Comparison of ENCODE assay signal across 15 cellular contexts in genomic region chr6:150119256-150119655, GRCh38. TPM values are rescaled to one million over a fixed set of nuclear protein-coding genes. Genes with fewer than 3 reads are reported as not detected.
DNase-seq lines count a peak whose midpoint lies in the region; ATAC-seq, FAIRE-seq and TF ChIP-seq lines count a peak whose summit lies in the region.
"Had no signal": no experiment of that assay in that cellular context is flagged by ENCODE, and none has a peak within 500 bp of the region (broad histone marks: within the 10 kb centered on the region; RNA-seq: fewer than 3 reads in every experiment).

No MANE protein-coding gene starts in this region.

- no peaks in the 10 kb centered on the region for H3K9me3 Mint-ChIP-seq in activated CD8-positive, alpha-beta memory T cell treated with anti-CD3 and anti-CD28 coated beads, Interleukin-2, amount 10 ng/mL, durations not matched to agents 7 days and 5 days (ENCODE audit: low read depth)
- H3K9me3 Mint-ChIP-seq in activated naive CD8-positive, alpha-beta T cell treated with anti-CD3 and anti-CD28 coated beads, Interleukin-2, amount 50 U/mL, for 24 hours: no peaks in the 10 kb centered on the region
- H3K9me3 Mint-ChIP-seq: activated B cell treated with CpG ODN at 0.5 μM for 24 hours; activated T-helper 1 cell treated with anti-CD3 and anti-CD28 coated beads, Interleukin-12 subunit alpha, Interleukin-12 subunit beta, Interleukin-2, Interleukin-4 antibody, amounts not matched to agents 30 ng/mL and 10 ng/mL and 1 ng/mL, durations not matched to agents 14 hours and 24 hours and 36 hours had no signal

- H3K4me3 Mint-ChIP-seq in activated CD8-positive, alpha-beta memory T cell treated with anti-CD3 and anti-CD28 coated beads, Interleukin-2, amount 10 ng/mL, durations not matched to agents 7 days and 5 days: no peak overlapping the region
- no peak overlapping the region for H3K4me3 Mint-ChIP-seq in activated naive CD8-positive, alpha-beta T cell treated with anti-CD3 and anti-CD28 coated beads, Interleukin-2, amount 50 U/mL, for 24 hours
- H3K4me3 Mint-ChIP-seq: activated B cell treated with CpG ODN at 0.5 μM for 24 hours; activated T-helper 1 cell treated with anti-CD3 and anti-CD28 coated beads, Interleukin-12 subunit alpha, Interleukin-12 subunit beta, Interleukin-2, Interleukin-4 antibody, amounts not matched to agents 30 ng/mL and 10 ng/mL and 1 ng/mL, durations not matched to agents 14 hours and 24 hours and 36 hours had no signal

- H3K4me1 Mint-ChIP-seq in activated CD8-positive, alpha-beta memory T cell treated with anti-CD3 and anti-CD28 coated beads, Interleukin-2, amount 10 ng/mL, durations not matched to agents 7 days and 5 days: peaks cover 19% of the 10 kb centered on the region
- H3K4me1 Mint-ChIP-seq in activated naive CD8-positive, alpha-beta T cell treated with anti-CD3 and anti-CD28 coated beads, Interleukin-2, amount 50 U/mL, for 24 hours: peaks cover 5% of the 10 kb centered on the region

- H3K27me3 Mint-ChIP-seq in activated CD8-positive, alpha-beta memory T cell treated with anti-CD3 and anti-CD28 coated beads, Interleukin-2, amount 10 ng/mL, durations not matched to agents 7 days and 5 days: peaks cover 16% of the 10 kb centered on the region
- H3K27me3 Mint-ChIP-seq in activated naive CD8-positive, alpha-beta T cell treated with anti-CD3 and anti-CD28 coated beads, Interleukin-2, amount 50 U/mL, for 24 hours: peaks cover 3% of the 10 kb centered on the region

- CTCF ChIA-PET in activated CD8-positive, alpha-beta memory T cell treated with anti-CD3 and anti-CD28 coated beads, Interleukin-2, amount 10 ng/mL, durations not matched to agents 7 days and 5 days (lab: Charles Lee): interaction anchor here (1.3 kb wide), 1 partner anchor 35 kb away, joined by 3 read pairs; no protein-coding TSS in a partner anchor

- FAIRE-seq in HTR-8/SVneo (lab: Jason Lieb, UNC): no peak
- FAIRE-seq: keratinocyte had no signal

- H3K27ac Mint-ChIP-seq in activated CD8-positive, alpha-beta memory T cell treated with anti-CD3 and anti-CD28 coated beads, Interleukin-2, amount 10 ng/mL, durations not matched to agents 7 days and 5 days: no peak overlapping the region
- H3K27ac Mint-ChIP-seq in activated naive CD8-positive, alpha-beta T cell treated with anti-CD3 and anti-CD28 coated beads, Interleukin-2, amount 50 U/mL, for 24 hours: no peak overlapping the region
- H3K27ac Mint-ChIP-seq: activated B cell treated with CpG ODN at 0.5 μM for 24 hours; activated T-helper 1 cell treated with anti-CD3 and anti-CD28 coated beads, Interleukin-12 subunit alpha, Interleukin-12 subunit beta, Interleukin-2, Interleukin-4 antibody, amounts not matched to agents 30 ng/mL and 10 ng/mL and 1 ng/mL, durations not matched to agents 14 hours and 24 hours and 36 hours had no signal

- no peak for TF ChIP-seq CTCF in cardiac fibroblast (IDR thresholded peaks at IDR 0.05; ENCODE audit: low read depth, low read length)

- H3K4me3 ChIP-seq in cardiac fibroblast (replicated peaks in 1 of 2; ENCODE audit: low read depth in 2 of 2, low read length in 2 of 2): no peak overlapping the region
- H3K4me3 ChIP-seq in skeletal muscle cell (ENCODE audit: low read depth, low read length): no peak overlapping the region
- H3K4me3 ChIP-seq: esophagus squamous epithelium had no signal

- no peaks in the 10 kb centered on the region for H3K36me3 Mint-ChIP-seq in activated CD8-positive, alpha-beta memory T cell treated with anti-CD3 and anti-CD28 coated beads, Interleukin-2, amount 10 ng/mL, durations not matched to agents 7 days and 5 days
- H3K36me3 Mint-ChIP-seq in activated naive CD8-positive, alpha-beta T cell treated with anti-CD3 and anti-CD28 coated beads, Interleukin-2, amount 50 U/mL, for 24 hours (ENCODE audit: low read depth): peaks cover 2% of the 10 kb centered on the region

- peak; percentile 48 for DNase-seq in activated CD8-positive, alpha-beta memory T cell treated with anti-CD3 and anti-CD28 coated beads, Interleukin-2, amount 10 ng/mL, durations not matched to agents 7 days and 5 days
- no peak for DNase-seq in activated CD8-positive, alpha-beta memory T cell treated with anti-CD3 and anti-CD28 coated beads, Interleukin-2, amount 50 U/mL, for 4 hours
- DNase-seq in NCI-H146 (lab: John Stamatoyannopoulos, UW) (peak; percentile 69), cardiac fibroblast (ENCODE audit: low read depth in 2 of 2) (peak; percentile 27 to 57), skeletal muscle cell (ENCODE audit: low read depth) (peak; percentile 4), EL (no peak), HTR-8/SVneo (ENCODE audit: insufficient read length, low spot score) (no peak)
- no peak for DNase-seq in activated naive CD8-positive, alpha-beta T cell treated with anti-CD3 and anti-CD28 coated beads, Interleukin-2, amount 50 U/mL, for 24 hours
- DNase-seq: activated B cell treated with CpG ODN at 0.5 μM for 24 hours, caudate nucleus, esophagus squamous epithelium, NCI-H1105 treated with DMSO at 0.1 percent for 48 hours, substantia nigra had no signal

- ATAC-seq in activated CD8-positive, alpha-beta memory T cell treated with anti-CD3 and anti-CD28 coated beads, Interleukin-2, amount 10 ng/mL, durations not matched to agents 7 days and 5 days: peak; percentile 47
- no peak for ATAC-seq in activated naive CD8-positive, alpha-beta T cell treated with anti-CD3 and anti-CD28 coated beads, Interleukin-2, amount 50 U/mL, for 24 hours

RNA-seq across cellular contexts. Expression of gene PPP1R14C, which starts 23.6 kb away (rescaled TPM):
- under 1 TPM in 1 of 2 experiments, not detected in 1; 0.09 TPM for total RNA-seq in activated CD8-positive, alpha-beta memory T cell treated with anti-CD3 and anti-CD28 coated beads, Interleukin-2, amount 10 ng/mL, durations not matched to agents 7 days and 5 days
- total RNA-seq: activated T-helper 1 cell treated with anti-CD3 and anti-CD28 coated beads, Interleukin-12 subunit alpha, Interleukin-12 subunit beta, Interleukin-2, Interleukin-4 antibody, amounts not matched to agents 30 ng/mL and 10 ng/mL and 1 ng/mL, durations not matched to agents 14 hours and 24 hours and 36 hours had no signal

RNA-seq across cellular contexts. Expression of gene ULBP3, which starts 50.3 kb away (rescaled TPM):
- 1 to 10 TPM; 1.4 to 2.1 TPM for total RNA-seq in activated CD8-positive, alpha-beta memory T cell treated with anti-CD3 and anti-CD28 coated beads, Interleukin-2, amount 10 ng/mL, durations not matched to agents 7 days and 5 days
- total RNA-seq: activated T-helper 1 cell treated with anti-CD3 and anti-CD28 coated beads, Interleukin-12 subunit alpha, Interleukin-12 subunit beta, Interleukin-2, Interleukin-4 antibody, amounts not matched to agents 30 ng/mL and 10 ng/mL and 1 ng/mL, durations not matched to agents 14 hours and 24 hours and 36 hours had no signal

Comparison
In these comparisons a context has a peak if more than half of its experiments do, and no peak if none do; other contexts are left out.
1. DNase-seq: peak in activated CD8-positive, alpha-beta memory T cell treated with anti-CD3 and anti-CD28 coated beads, Interleukin-2, amount 10 ng/mL, durations not matched to agents 7 days and 5 days (single experiment), NCI-H146 (single experiment), cardiac fibroblast (2 of 2) and skeletal muscle cell (single experiment); none in activated CD8-positive, alpha-beta memory T cell treated with anti-CD3 and anti-CD28 coated beads, Interleukin-2, amount 50 U/mL, for 4 hours (single experiment), EL (single experiment), activated naive CD8-positive, alpha-beta T cell treated with anti-CD3 and anti-CD28 coated beads, Interleukin-2, amount 50 U/mL, for 24 hours (single experiment) and HTR-8/SVneo (single experiment).